27 cellular contexts compared by ENCODE assay signal in genomic region chr15:48868018-48868417, GRCh38. TPM values are rescaled to one million over a fixed set of nuclear protein-coding genes. Genes with fewer than 3 reads are reported as not detected.
DNase-seq lines count a peak whose midpoint lies in the region; ATAC-seq, FAIRE-seq and TF ChIP-seq lines count a peak whose summit lies in the region.
"Had no signal": no experiment of that assay in that cellular context is flagged by ENCODE, and none has a peak within 500 bp of the region (broad histone marks: within the 10 kb centered on the region; RNA-seq: fewer than 3 reads in every experiment).

No MANE protein-coding gene starts in this region.

- POLR2A ChIA-PET in K562 (lab: Yijun Ruan, JAX): no interaction called here
- POLR2A ChIA-PET in CD4-positive, alpha-beta memory T cell (lab: Charles Lee; ENCODE audit: partially characterized antibody): interaction anchor here (1.9 kb wide), 1 partner anchor 10 kb away, joined by 6 read pairs; the partner anchor contains the start of gene EID1

- TF ChIP-seq EP300 in K562 (IDR thresholded peaks at IDR 0.05; ENCODE audit: low read length) (no peak), gastroesophageal sphincter (IDR thresholded peaks at IDR 0.05) (no peak)

- H3K36me3 ChIP-seq in K562 (ENCODE audit: control insufficient read depth, insufficient read depth, low read length) (no peaks in the 10 kb centered on the region), gastroesophageal sphincter (no peaks in the 10 kb centered on the region)
- H3K36me3 ChIP-seq in CD4-positive, alpha-beta memory T cell (ENCODE audit: insufficient read depth, low read length): no peaks in the 10 kb centered on the region
- H3K36me3 ChIP-seq: esophagus muscularis mucosa, WERI-Rb-1 had no signal

- ATAC-seq in K562: no peak
- ATAC-seq in gastroesophageal sphincter: peak; percentile 61
- no peak for ATAC-seq in HG03039 (IDR thresholded peaks at IDR 0.05; ENCODE audit: unreplicated experiment)
- ATAC-seq in right cardiac atrium: no peak
- ATAC-seq: activated T-cell treated with anti-CD3 and anti-CD28 coated beads, Interleukin-2, amount 50 U/mL, for 4 hours; body of pancreas; left lobe of liver; naive thymus-derived CD4-positive, alpha-beta T cell; stimulated activated naive CD8-positive, alpha-beta T cell treated with anti-CD3 and anti-CD28 coated beads, Interleukin-15, amount 100 ng/mL, for 72 hours had no signal

- CTCF ChIA-PET in activated naive CD4-positive, alpha-beta T cell treated with anti-CD3 and anti-CD28 coated beads for 36 hours (lab: Charles Lee): interaction anchor here (0.6 kb wide), 1 partner anchor 881 kb away, joined by 3 read pairs; no protein-coding TSS in a partner anchor
- CTCF ChIA-PET in K562 (lab: Yijun Ruan, JAX; ENCODE audit: low intra/inter-chr PET ratio): no interaction called here
- CTCF ChIA-PET in CD4-positive, alpha-beta memory T cell (lab: Charles Lee; ENCODE audit: partially characterized antibody): interaction anchor here (0.7 to 1.4 kb wide), 3 partner anchors 108 to 555 kb away, joined by 3 to 4 read pairs (median 3); no protein-coding TSS in a partner anchor

- no peaks in the 10 kb centered on the region for H3K79me2 ChIP-seq in K562 (ENCODE audit: control insufficient read depth, insufficient read depth, low read length)

- no peak overlapping the region for H3K4me3 Mint-ChIP-seq in activated naive CD4-positive, alpha-beta T cell treated with anti-CD3 and anti-CD28 coated beads, Interleukin-2, amount 50 U/mL, for 24 hours
- no peak overlapping the region for H3K4me3 Mint-ChIP-seq in activated naive CD4-positive, alpha-beta T cell treated with anti-CD3 and anti-CD28 coated beads for 36 hours
- no peak overlapping the region for H3K4me3 Mint-ChIP-seq in CD4-positive, alpha-beta memory T cell
- H3K4me3 Mint-ChIP-seq: activated CD4-positive, alpha-beta T cell treated with anti-CD3 and anti-CD28 coated beads, Interleukin-2, amount 10 ng/mL, durations not matched to agents 24 days and 14 days; activated T-cell treated with anti-CD3 and anti-CD28 coated beads, Interleukin-2, amount 50 U/mL, for 4 hours; B cell; naive thymus-derived CD4-positive, alpha-beta T cell; stimulated activated naive CD8-positive, alpha-beta T cell treated with anti-CD3 and anti-CD28 coated beads, Interleukin-15, amount 100 ng/mL, for 72 hours had no signal

- H3K4me1 ChIP-seq in K562 (replicated peaks in 1 of 2; ENCODE audit: control insufficient read depth in 2 of 2, insufficient read depth in 2 of 2, low read length in 2 of 2) (no peaks in the 10 kb centered on the region), gastroesophageal sphincter (peaks cover 0 to 24% (median 4%) of the 10 kb centered on the region in 3 donors), right cardiac atrium (ENCODE audit: control insufficient read depth, insufficient read depth, low read length) (no peaks in the 10 kb centered on the region)
- H3K4me1 ChIP-seq in CD4-positive, alpha-beta memory T cell (ENCODE audit: insufficient read depth, low read length): no peaks in the 10 kb centered on the region

- H3K27ac Mint-ChIP-seq in activated naive CD4-positive, alpha-beta T cell treated with anti-CD3 and anti-CD28 coated beads, Interleukin-2, amount 50 U/mL, for 24 hours: peak overlapping the region; percentile 24
- H3K27ac Mint-ChIP-seq in activated naive CD4-positive, alpha-beta T cell treated with anti-CD3 and anti-CD28 coated beads for 36 hours: no peak overlapping the region
- no peak overlapping the region for H3K27ac Mint-ChIP-seq in CD4-positive, alpha-beta memory T cell
- H3K27ac Mint-ChIP-seq: activated CD4-positive, alpha-beta T cell treated with anti-CD3 and anti-CD28 coated beads, Interleukin-2, amount 10 ng/mL, durations not matched to agents 24 days and 14 days; B cell; naive thymus-derived CD4-positive, alpha-beta T cell had no signal

- in situ Hi-C loops in K562 (cut with MboI) (loop anchor here (5.0 to 10.0 kb wide), 2 partner anchors 94 to 357 kb away; partner anchors contain the start of gene SHC4), G401 (cut with HindIII; ENCODE audit: low sequenced_read_pairs) (no loop called here)

- TF ChIP-seq RAD21 in K562 (CRISPR knock-in tag; conservative IDR thresholded peaks at IDR 0.05 in 1 of 2, IDR thresholded peaks at IDR 0.05 in 1 of 2): no peak

- H3K9ac ChIP-seq in K562 (ENCODE audit: insufficient read depth in 1 of 2, low read depth in 2 of 2, low read length in 2 of 2): no peak overlapping the region

- peak; percentile 29 for FAIRE-seq in K562 (lab: Jason Lieb, UNC)
- FAIRE-seq: A204.1, small intestine had no signal

- H3K27ac ChIP-seq in K562 (ENCODE audit: extremely low read depth, low read depth, low read length) (no peak overlapping the region), gastroesophageal sphincter (peak overlapping the region in 2 of 4 donors; percentile 24 to 45), right cardiac atrium (ENCODE audit: low read length) (no peak overlapping the region)
- H3K27ac ChIP-seq in CD4-positive, alpha-beta memory T cell (ENCODE audit: low read depth, low read length): no peak overlapping the region
- H3K27ac ChIP-seq: body of pancreas, WERI-Rb-1 had no signal

- intact Hi-C loops in activated naive CD4-positive, alpha-beta T cell treated with anti-CD3 and anti-CD28 coated beads for 36 hours (cut with micrococcal nuclease): no loop called here
- intact Hi-C loops in K562 (cut with micrococcal nuclease): no loop called here
- intact Hi-C loops in CD4-positive, alpha-beta memory T cell (cut with micrococcal nuclease): no loop called here
- intact Hi-C loops in right cardiac atrium (cut with DNase I): loop anchor here (5.0 to 10.0 kb wide), 5 partner anchors 97 to 1277 kb away; partner anchors contain the start of genes FGF7 (in 1 of the 4) and SHC4 (in 1 of the 4)

- no peak for DNase-seq in activated naive CD4-positive, alpha-beta T cell treated with anti-CD3 and anti-CD28 coated beads for 36 hours
- no peak for DNase-seq in K562 (ENCODE audit: extremely low read depth in 1 of 4, low spot score in 3 of 4)
- no peak for DNase-seq in G401 (ENCODE audit: low spot score)
- no peak for DNase-seq in CD4-positive, alpha-beta memory T cell
- no peak for DNase-seq in right cardiac atrium
- DNase-seq: activated CD4-positive, alpha-beta T cell treated with anti-CD3 and anti-CD28 coated beads, Interleukin-2, amount 10 ng/mL, durations not matched to agents 24 days and 14 days; activated gamma-delta T cell treated with Interleukin-2 at 50 U/mL for 16 hours; activated T-cell treated with anti-CD3 and anti-CD28 coated beads, Interleukin-2, amount 50 U/mL, for 4 hours; body of pancreas; effector CD4-positive, alpha-beta T cell; GDM1; hippocampal formation; naive thymus-derived CD4-positive, alpha-beta T cell; NCI-H774; nucleus accumbens; small intestine; stimulated activated CD4-positive, alpha-beta T cell treated with anti-CD3 and anti-CD28 coated beads, Interleukin-1b, Interleukin-23, amount 100 ng/mL, for 48 hours; stimulated activated CD8-positive, alpha-beta memory T cell treated with anti-CD3 and anti-CD28 coated beads, Interleukin-4, amount 100 ng/mL, for 48 hours; stimulated activated naive CD8-positive, alpha-beta T cell treated with anti-CD3 and anti-CD28 coated beads, Interleukin-15, amount 100 ng/mL, for 72 hours; WERI-Rb-1 had no signal

- peaks cover 27% of the 10 kb centered on the region for H3K27me3 Mint-ChIP-seq in activated naive CD4-positive, alpha-beta T cell treated with anti-CD3 and anti-CD28 coated beads, Interleukin-2, amount 50 U/mL, for 24 hours
- H3K27me3 Mint-ChIP-seq in activated naive CD4-positive, alpha-beta T cell treated with anti-CD3 and anti-CD28 coated beads for 36 hours (ENCODE audit: low read depth): peaks cover 25% of the 10 kb centered on the region
- peaks cover 19% of the 10 kb centered on the region in 2 donors for H3K27me3 Mint-ChIP-seq in CD4-positive, alpha-beta memory T cell

- H3K9me3 Mint-ChIP-seq in activated naive CD4-positive, alpha-beta T cell treated with anti-CD3 and anti-CD28 coated beads, Interleukin-2, amount 50 U/mL, for 24 hours: no peaks in the 10 kb centered on the region
- H3K9me3 Mint-ChIP-seq in activated naive CD4-positive, alpha-beta T cell treated with anti-CD3 and anti-CD28 coated beads for 36 hours: no peaks in the 10 kb centered on the region
- H3K9me3 Mint-ChIP-seq in CD4-positive, alpha-beta memory T cell: no peaks in the 10 kb centered on the region
- H3K9me3 Mint-ChIP-seq: activated CD4-positive, alpha-beta T cell treated with anti-CD3 and anti-CD28 coated beads, Interleukin-2, amount 10 ng/mL, durations not matched to agents 24 days and 14 days; activated T-cell treated with anti-CD3 and anti-CD28 coated beads, Interleukin-2, amount 50 U/mL, for 4 hours; naive thymus-derived CD4-positive, alpha-beta T cell; stimulated activated naive CD8-positive, alpha-beta T cell treated with anti-CD3 and anti-CD28 coated beads, Interleukin-15, amount 100 ng/mL, for 72 hours had no signal

- H3K4me2 ChIP-seq in K562 (ENCODE audit: insufficient read depth, low read length): no peak overlapping the region

- no peak overlapping the region for H2AFZ ChIP-seq in K562 (ENCODE audit: low read depth, low read length)

- H3K4me1 Mint-ChIP-seq in activated naive CD4-positive, alpha-beta T cell treated with anti-CD3 and anti-CD28 coated beads, Interleukin-2, amount 50 U/mL, for 24 hours: no peaks in the 10 kb centered on the region
- H3K4me1 Mint-ChIP-seq in activated naive CD4-positive, alpha-beta T cell treated with anti-CD3 and anti-CD28 coated beads for 36 hours (ENCODE audit: low read depth): no peaks in the 10 kb centered on the region
- H3K4me1 Mint-ChIP-seq in CD4-positive, alpha-beta memory T cell: no peaks in the 10 kb centered on the region
- H3K4me1 Mint-ChIP-seq: activated CD4-positive, alpha-beta T cell treated with anti-CD3 and anti-CD28 coated beads, Interleukin-2, amount 10 ng/mL, durations not matched to agents 24 days and 14 days; B cell; naive thymus-derived CD4-positive, alpha-beta T cell; stimulated activated naive CD8-positive, alpha-beta T cell treated with anti-CD3 and anti-CD28 coated beads, Interleukin-15, amount 100 ng/mL, for 72 hours had no signal

- TF ChIP-seq CTCF in K562 (IDR thresholded peaks at IDR 0.05 in 2 of 3, conservative IDR thresholded peaks at IDR 0.05 in 1 of 3; ENCODE audit: insufficient read depth in 2 of 3, low read depth in 1 of 3, low read length in 3 of 3): no peak
- no peak for TF ChIP-seq CTCF in gastroesophageal sphincter (IDR thresholded peaks at IDR 0.05)

- TF ChIP-seq POLR2A in K562 (conservative IDR thresholded peaks at IDR 0.05) (no peak), gastroesophageal sphincter (IDR thresholded peaks at IDR 0.05) (no peak)

- no peaks in the 10 kb centered on the region for H4K20me1 ChIP-seq in K562 (replicated peaks; ENCODE audit: control insufficient read depth, insufficient read depth, low read length)

- no TSS peak for BruUV-seq in K562 (replicated peaks; lab: Mats Ljungman, UMichigan)

- no peaks in the 10 kb centered on the region for H3K9me3 ChIP-seq in K562 (replicated peaks; ENCODE audit: control insufficient read depth, insufficient read depth, low read depth, low read length)
- H3K9me3 ChIP-seq in gastroesophageal sphincter: no peaks in the 10 kb centered on the region
- H3K9me3 ChIP-seq in CD4-positive, alpha-beta memory T cell (ENCODE audit: control insufficient read depth in 1 of 2, low read length in 2 of 2): no peaks in the 10 kb centered on the region
- no peaks in the 10 kb centered on the region for H3K9me3 ChIP-seq in right cardiac atrium (ENCODE audit: control insufficient read depth, low read length)
- H3K9me3 ChIP-seq: body of pancreas, esophagus muscularis mucosa had no signal

- H3K36me3 Mint-ChIP-seq in activated naive CD4-positive, alpha-beta T cell treated with anti-CD3 and anti-CD28 coated beads, Interleukin-2, amount 50 U/mL, for 24 hours: no peaks in the 10 kb centered on the region
- H3K36me3 Mint-ChIP-seq in activated naive CD4-positive, alpha-beta T cell treated with anti-CD3 and anti-CD28 coated beads for 36 hours (ENCODE audit: low read depth): no peaks in the 10 kb centered on the region
- no peaks in the 10 kb centered on the region for H3K36me3 Mint-ChIP-seq in CD4-positive, alpha-beta memory T cell
- H3K36me3 Mint-ChIP-seq: naive thymus-derived CD4-positive, alpha-beta T cell had no signal

- H3K4me3 ChIP-seq in K562: no peak overlapping the region
- H3K4me3 ChIP-seq in gastroesophageal sphincter: no peak overlapping the region
- no peak overlapping the region for H3K4me3 ChIP-seq in CD4-positive, alpha-beta memory T cell (ENCODE audit: low read length in 2 of 2)
- no peak overlapping the region for H3K4me3 ChIP-seq in right cardiac atrium (ENCODE audit: low read length)
- H3K4me3 ChIP-seq: body of pancreas, esophagus muscularis mucosa had no signal

- H3K27me3 ChIP-seq in K562 (ENCODE audit: control insufficient read depth in 2 of 2, insufficient read depth in 2 of 2, low read length in 2 of 2): no peaks in the 10 kb centered on the region
- H3K27me3 ChIP-seq in gastroesophageal sphincter: no peaks in the 10 kb centered on the region
- H3K27me3 ChIP-seq in CD4-positive, alpha-beta memory T cell (ENCODE audit: insufficient read depth, low read length): peaks cover 19% of the 10 kb centered on the region
- no peaks in the 10 kb centered on the region for H3K27me3 ChIP-seq in right cardiac atrium (ENCODE audit: control insufficient read depth, insufficient read depth)
- H3K27me3 ChIP-seq: body of pancreas had no signal

- no peaks in the 10 kb centered on the region for H3K9me1 ChIP-seq in K562 (ENCODE audit: control insufficient read depth, insufficient read depth, low read length)

RNA-seq across cellular contexts. Expression of gene EID1, which starts 9.9 kb away (rescaled TPM):
- total RNA-seq in activated naive CD4-positive, alpha-beta T cell treated with anti-CD3 and anti-CD28 coated beads for 36 hours: 10 to 100 TPM; 43.2 to 48.4 TPM
- total RNA-seq in K562 (2011; cell fraction: chromatin; rRNA removed; ENCODE audit: low replicate concordance): 7.1 and 20.6 TPM in 2 replicates
- total RNA-seq in K562 (2011; cell fraction: nucleolus; rRNA removed): 10.7 and 13.6 TPM in 2 replicates
- total RNA-seq in K562 (2011; cell fraction: nucleoplasm; rRNA removed): 16.9 and 21.3 TPM in 2 replicates
- total RNA-seq in K562 (2014; rRNA removed) (167 and 170 TPM in 2 replicates), K562 (2014; rRNA removed; fragmentation: Illumina TruSeq; extraction: Trizol) (136 and 159 TPM in 2 replicates), K562 (2015; rRNA removed; fragmentation: Illumina TruSeq; extraction: Trizol) (197 and 201 TPM in 2 replicates), K562 (2021) (124 and 143 TPM in 2 replicates), gastroesophageal sphincter (100 to 1,000 TPM; 329 to 383 (median 335) TPM), right cardiac atrium (100 to 1,000 TPM; 258 to 299 (median 276) TPM)
- polyA plus RNA-seq in K562 (2011; rRNA removed) (118 and 154 TPM in 2 replicates), K562 (2014; fragmentation: Illumina TruSeq; extraction: Trizol) (134 and 176 TPM in 2 replicates), K562 (2014; fragmentation: Nextera tagmentation; extraction: Ambion mirVana) (10 to 100 TPM; 46.5 to 51.2 TPM), K562 (2014; rRNA removed) (177 and 211 TPM in 2 replicates), right cardiac atrium (318 TPM)
- 68.1 and 105 TPM in 2 replicates for polyA plus RNA-seq in K562 (2011; cell fraction: cytosol; rRNA removed)
- polyA plus RNA-seq in K562 (2011; cell fraction: nucleus; rRNA removed): 42.9 and 66.4 TPM in 2 replicates
- polyA plus RNA-seq in K562 (2012): 116 and 124 TPM in 2 replicates
- polyA minus RNA-seq in K562 (2011; rRNA and poly(A)+ RNA removed): 43.4 and 58.1 TPM in 2 replicates
- 61.7 and 69.7 TPM in 2 replicates for polyA minus RNA-seq in K562 (2011; cell fraction: cytosol; rRNA and poly(A)+ RNA removed)
- polyA minus RNA-seq in K562 (2011; cell fraction: nucleus; rRNA and poly(A)+ RNA removed): 8.2 and 15.4 TPM in 2 replicates
- 228 and 261 TPM in 2 replicates for total RNA-seq in G401 (2014; rRNA removed; shearing (Covaris generic))
- 10 to 100 TPM; 76.0 to 91.2 TPM for total RNA-seq in CD4-positive, alpha-beta memory T cell
- 100 to 1,000 TPM; 190 to 245 TPM for polyA plus RNA-seq in CD4-positive, alpha-beta memory T cell

RNA-seq across cellular contexts. Expression of gene CEP152, which starts 57.1 kb away (rescaled TPM):
- 10 to 100 TPM; 55.1 to 62.0 TPM for total RNA-seq in activated naive CD4-positive, alpha-beta T cell treated with anti-CD3 and anti-CD28 coated beads for 36 hours
- 82.1 and 159 TPM in 2 replicates for total RNA-seq in K562 (2011; cell fraction: chromatin; rRNA removed; ENCODE audit: low replicate concordance)
- total RNA-seq in K562 (2011; cell fraction: nucleolus; rRNA removed): 23.8 and 41.8 TPM in 2 replicates
- 54.3 and 76.0 TPM in 2 replicates for total RNA-seq in K562 (2011; cell fraction: nucleoplasm; rRNA removed)
- total RNA-seq in K562 (2014; rRNA removed) (23.6 and 24.0 TPM in 2 replicates), K562 (2014; rRNA removed; fragmentation: Illumina TruSeq; extraction: Trizol) (43.0 and 52.6 TPM in 2 replicates), K562 (2015; rRNA removed; fragmentation: Illumina TruSeq; extraction: Trizol) (36.2 and 41.1 TPM in 2 replicates), K562 (2021) (21.8 and 26.0 TPM in 2 replicates), gastroesophageal sphincter (1 to 10 TPM; 3.0 to 5.0 (median 3.9) TPM), right cardiac atrium (1 to 10 TPM; 2.1 to 2.8 (median 2.6) TPM)
- polyA plus RNA-seq in K562 (2011; rRNA removed) (8.1 and 9.9 TPM in 2 replicates), K562 (2014; fragmentation: Illumina TruSeq; extraction: Trizol) (20.6 and 25.7 TPM in 2 replicates), K562 (2014; fragmentation: Nextera tagmentation; extraction: Ambion mirVana) (10 to 100 TPM; 12.0 to 14.2 TPM), K562 (2014; rRNA removed) (19.3 and 39.3 TPM in 2 replicates), right cardiac atrium (1.0 TPM)
- 3.7 and 5.0 TPM in 2 replicates for polyA plus RNA-seq in K562 (2011; cell fraction: cytosol; rRNA removed)
- 31.5 and 33.2 TPM in 2 replicates for polyA plus RNA-seq in K562 (2011; cell fraction: nucleus; rRNA removed)
- 12.8 and 18.9 TPM in 2 replicates for polyA plus RNA-seq in K562 (2012)
- 52.2 and 59.6 TPM in 2 replicates for polyA minus RNA-seq in K562 (2011; rRNA and poly(A)+ RNA removed)
- 9.7 and 18.1 TPM in 2 replicates for polyA minus RNA-seq in K562 (2011; cell fraction: cytosol; rRNA and poly(A)+ RNA removed)
- 58.7 and 94.1 TPM in 2 replicates for polyA minus RNA-seq in K562 (2011; cell fraction: nucleus; rRNA and poly(A)+ RNA removed)
- 3.1 and 3.6 TPM in 2 replicates for total RNA-seq in G401 (2014; rRNA removed; shearing (Covaris generic))
- 10 to 100 TPM; 14.4 to 15.3 TPM for total RNA-seq in CD4-positive, alpha-beta memory T cell
- 1 to 10 TPM; 3.0 to 8.1 TPM for polyA plus RNA-seq in CD4-positive, alpha-beta memory T cell

Comparison
In these comparisons a context has a peak if more than half of its experiments do, and no peak if none do; other contexts are left out.
1. intact Hi-C loops: an anchor here in right cardiac atrium (5.0 to 10.0 kb wide); none called in activated naive CD4-positive, alpha-beta T cell treated with anti-CD3 and anti-CD28 coated beads for 36 hours, K562 and CD4-positive, alpha-beta memory T cell.